In genomic region chr13:99367663-99368448, GRCh38 we compare ENCODE assay signal across 13 cellular contexts.
DNase-seq lines count a peak whose midpoint lies in the region; ATAC-seq, FAIRE-seq and TF ChIP-seq lines count a peak whose summit lies in the region.
"Had no signal": no experiment of that assay in that cellular context is flagged by ENCODE, and none has a peak within 500 bp of the region (broad histone marks: within the 10 kb centered on the region; RNA-seq: fewer than 3 reads in every experiment).

No MANE protein-coding gene starts in this region.

- no TSS peak for BruUV-seq in HCT116 (replicated peaks; lab: Mats Ljungman, UMichigan)

- no peak overlapping the region for H4K5ac ChIP-seq in mesendoderm (ENCODE audit: low read length)

- peak; percentile 16 to 35 (median 23); a peak in 4 of 6 replicates for TF ChIP-seq CTCF in HCT116 (IDR thresholded peaks at IDR 0.05 in 2 of 3, conservative IDR thresholded peaks at IDR 0.05 in 1 of 3; ENCODE audit: borderline replicate concordance in 1 of 3, insufficient read depth in 1 of 3, low read depth in 2 of 3, low read length in 2 of 3)

- H3K9me3 ChIP-seq in HCT116 (ENCODE audit: control insufficient read depth in 1 of 2, insufficient read depth in 1 of 2, low read depth in 1 of 2, low read length in 2 of 2): no peaks in the 10 kb centered on the region
- H3K9me3 ChIP-seq: Caco-2 had no signal

- POLR2A ChIA-PET in HCT116 (lab: Charles Lee): interaction anchor here (0.7 kb wide), 1 partner anchor 1607 kb away, joined by 3 read pairs; no protein-coding TSS in a partner anchor

- no peak for TF ChIP-seq POLR2A in GM12891 (IDR thresholded peaks at IDR 0.05; ENCODE audit: low read depth, low read length)
- no peak for TF ChIP-seq POLR2A in HCT116 (IDR thresholded peaks at IDR 0.05; ENCODE audit: borderline replicate concordance, extremely low read depth, insufficient read depth, insufficient read length)

- RAD21 ChIA-PET in HCT116 (lab: Charles Lee; ENCODE audit: low non-redundant PET in 1 of 2, low total read pairs in 2 of 2, uncharacterized antibody in 2 of 2, unreplicated experiment in 2 of 2): no interaction called here

- H3K36me3 ChIP-seq in HCT116 (ENCODE audit: control insufficient read depth in 1 of 2, insufficient read depth in 2 of 2, low read length in 2 of 2) (peaks cover 0 to 7% of the 10 kb centered on the region in 2 experiments; a peak in 1 of 4 replicates), mesendoderm (ENCODE audit: control insufficient read depth, insufficient read depth, low read length) (no peaks in the 10 kb centered on the region)

- DNase-seq in GM12891 (ENCODE audit: insufficient read length, low spot score) (no peak), HCT116 (ENCODE audit: low read depth, low spot score) (no peak), mesendoderm (peak; percentile 35), dermis blood vessel endothelial cell (no peak), NCI-H446 treated with DMSO at 0.1 percent for 48 hours (lab: John Stamatoyannopoulos, UW) (no peak), NOMO-1 (lab: John Stamatoyannopoulos, UW; ENCODE audit: unreplicated experiment in 2 of 2) (no peak)
- peak; percentile 42 for DNase-seq in activated CD8-positive, alpha-beta memory T cell treated with anti-CD3 and anti-CD28 coated beads, Interleukin-2, amount 50 U/mL, for 48 hours
- DNase-seq: activated CD4-positive, CD25-positive, alpha-beta regulatory T cell treated with anti-CD3 and anti-CD28 coated beads, Interleukin-2, amount 50 U/mL, for 72 hours; Caco-2; kidney glomerular epithelial cell; stimulated activated CD4-positive, alpha-beta T cell treated with anti-CD3 and anti-CD28 coated beads, Interleukin-2, amount 100 ng/mL, for 24 hours; substantia nigra had no signal

- H2BK15ac ChIP-seq in mesendoderm (replicated peaks; ENCODE audit: low read depth): no peak overlapping the region

- no peaks in the 10 kb centered on the region for H3K9me2 ChIP-seq in HCT116 (ENCODE audit: insufficient read depth)

- H3K79me1 ChIP-seq in mesendoderm (ENCODE audit: low read length): no peaks in the 10 kb centered on the region

- 0 out of 2 replicates have a peak, but pooled peaks cover 3% of the 10 kb centered on the region for H4K20me1 ChIP-seq in HCT116 (ENCODE audit: insufficient read depth)

- H3K79me2 ChIP-seq in HCT116 (ENCODE audit: insufficient read depth, low read length) (no peaks in the 10 kb centered on the region), mesendoderm (ENCODE audit: control insufficient read depth, insufficient read depth, low read length) (no peaks in the 10 kb centered on the region)

- no peak overlapping the region for H2BK120ac ChIP-seq in mesendoderm (ENCODE audit: low read depth, low read length)

- H3K27ac ChIP-seq in HCT116 (ENCODE audit: low read depth, low read length) (no peak overlapping the region), mesendoderm (ENCODE audit: low read depth, low read length) (no peak overlapping the region)

- CTCF ChIA-PET in HCT116 (lab: Charles Lee): no interaction called here

- TF ChIP-seq RAD21 in HCT116 (IDR thresholded peaks at IDR 0.05; ENCODE audit: low read depth): peak; percentile 47

- no peak overlapping the region for H2AFZ ChIP-seq in HCT116 (ENCODE audit: low read depth, low read length, poor library complexity, severe bottlenecking)

- intact Hi-C loops in HCT116 (cut with micrococcal nuclease): no loop called here

- H3K4me3 ChIP-seq in HCT116 (replicated peaks in 1 of 2; ENCODE audit: low read depth in 1 of 2, low read length in 2 of 2): no peak overlapping the region
- no peak overlapping the region for H3K4me3 ChIP-seq in mesendoderm (ENCODE audit: low read length)

- H3K9ac ChIP-seq in HCT116 (ENCODE audit: low read length): no peak overlapping the region
- H3K9ac ChIP-seq in mesendoderm (ENCODE audit: low read length): no peak overlapping the region

- H3K23ac ChIP-seq in mesendoderm (ENCODE audit: low read length): no peak overlapping the region

- no peak overlapping the region for H4K8ac ChIP-seq in mesendoderm (ENCODE audit: low read depth, low read length)

- H3K4me2 ChIP-seq in HCT116 (ENCODE audit: low read length) (no peak overlapping the region), mesendoderm (ENCODE audit: low read length) (no peak overlapping the region)

- no peak overlapping the region for H3K4ac ChIP-seq in mesendoderm (ENCODE audit: low read depth, low read length)

- ATAC-seq in HCT116 (no peak), HG02571 (IDR thresholded peaks at IDR 0.05; ENCODE audit: unreplicated experiment) (no peak)

- peak; percentile 85 for FAIRE-seq in GM12891 (lab: Jason Lieb, UNC)

- H3K56ac ChIP-seq in mesendoderm (ENCODE audit: low read length): no peak overlapping the region

- WGBS in mesendoderm (ENCODE audit: extremely low coverage, insufficient coverage, low lambda C conversion rate): no CpG with 5 or more reads among the region's 16 CpGs

- H2BK5ac ChIP-seq in mesendoderm (ENCODE audit: low read length): no peak overlapping the region

- H3K18ac ChIP-seq in mesendoderm (ENCODE audit: low read length): no peak overlapping the region

- H3K4me1 ChIP-seq in HCT116 (ENCODE audit: control insufficient read depth in 1 of 2, insufficient read depth in 2 of 2, low read length in 2 of 2): no peaks in the 10 kb centered on the region
- H3K4me1 ChIP-seq in mesendoderm (ENCODE audit: control insufficient read depth, low read depth, low read length): no peaks in the 10 kb centered on the region
- H3K4me1 ChIP-seq: Caco-2 had no signal

- H3K27me3 ChIP-seq in HCT116 (ENCODE audit: insufficient read depth, low read length) (no peaks in the 10 kb centered on the region), mesendoderm (ENCODE audit: insufficient read depth, low read length, poor library complexity) (no peaks in the 10 kb centered on the region)

- no peak overlapping the region for H2AK5ac ChIP-seq in mesendoderm (ENCODE audit: low read length)

TF ChIP-seq in GM12891, 5 proteins besides CTCF, POLR2A, EP300 and RAD21:
- TF ChIP-seq SPI1 (IDR thresholded peaks at IDR 0.05; ENCODE audit: low read depth, low read length): no peak
- TF ChIP-seq PAX5 (IDR thresholded peaks at IDR 0.05; ENCODE audit: insufficient read depth, low read length, severe bottlenecking): no peak
- no peak for TF ChIP-seq POU2F2 (IDR thresholded peaks at IDR 0.05; ENCODE audit: low read depth, low read length)
- TF ChIP-seq POLR2AphosphoS5 (IDR thresholded peaks at IDR 0.05; ENCODE audit: low read depth, low read length): no peak
- no peak for TF ChIP-seq TAF1 (IDR thresholded peaks at IDR 0.05; ENCODE audit: low read depth, low read length)

TF ChIP-seq in HCT116, 20 proteins besides CTCF, POLR2A, EP300 and RAD21 (continues in another document):
- no peak for TF ChIP-seq EZH2phosphoT487 (IDR thresholded peaks at IDR 0.05; ENCODE audit: borderline replicate concordance)
- no peak for TF ChIP-seq ELF1 (IDR thresholded peaks at IDR 0.05; ENCODE audit: borderline replicate concordance, low read depth)
- TF ChIP-seq ZNF274 (IDR thresholded peaks at IDR 0.05; ENCODE audit: low read depth, low read length): no peak
- no peak for TF ChIP-seq ATF3 (IDR thresholded peaks at IDR 0.05)
- TF ChIP-seq REST (IDR thresholded peaks at IDR 0.05; ENCODE audit: low read depth): no peak
- TF ChIP-seq YY1 (IDR thresholded peaks at IDR 0.05; ENCODE audit: extremely low read depth, insufficient replicate concordance, low read depth, low read length): no peak
- no peak for TF ChIP-seq EGR1 (IDR thresholded peaks at IDR 0.05; ENCODE audit: low read depth)
- no peak for TF ChIP-seq SIN3A (IDR thresholded peaks at IDR 0.05; ENCODE audit: low read depth)
- no peak for TF ChIP-seq EZH2 (IDR thresholded peaks at IDR 0.05)
- TF ChIP-seq MAX (IDR thresholded peaks at IDR 0.05): no peak

Comparison
In these comparisons a context has a peak if more than half of its experiments do, and no peak if none do; other contexts are left out.
1. DNase-seq: peak in activated CD8-positive, alpha-beta memory T cell treated with anti-CD3 and anti-CD28 coated beads, Interleukin-2, amount 50 U/mL, for 48 hours (single experiment) and mesendoderm (single experiment); none in GM12891 (single experiment), HCT116 (single experiment), dermis blood vessel endothelial cell (single experiment), NCI-H446 treated with DMSO at 0.1 percent for 48 hours (single experiment) and NOMO-1 (0 of 2).